ENCODE assay signal across 1 cellular context in the genomic region with DNA sequence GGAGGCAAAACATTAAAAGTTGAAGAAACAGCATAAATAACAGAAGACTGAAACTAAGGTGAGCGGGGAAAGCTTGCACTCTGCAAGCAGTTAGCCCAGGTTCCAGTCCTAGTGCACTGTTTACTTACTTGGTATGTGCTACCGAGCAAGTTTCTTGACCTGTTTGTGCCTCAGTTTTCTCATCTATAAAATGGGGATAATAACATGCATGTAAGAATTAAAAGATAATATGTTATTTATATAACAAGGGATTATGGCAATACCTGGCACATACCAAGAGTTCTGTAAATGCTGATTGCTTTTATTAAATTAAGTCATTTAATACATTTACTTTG.
A peak's percentile ranks its signal among the peaks of the same experiment; 100 is the strongest.
TF ChIP-seq lines count a peak whose summit lies in the region.

No MANE protein-coding gene starts in this region.

TF ChIP-seq in HepG2, 621 proteins besides CTCF, POLR2A, EP300 and RAD21:
- TF ChIP-seq DR1 (CRISPR knock-in tag; IDR thresholded peaks at IDR 0.05): no peak
- TF ChIP-seq CEBPB (IDR thresholded peaks at IDR 0.05; ENCODE audit: borderline replicate concordance, low read depth, low read length): no peak
- TF ChIP-seq ZNF660 (CRISPR knock-in tag; IDR thresholded peaks at IDR 0.05; ENCODE audit: borderline replicate concordance, low read depth): no peak
- TF ChIP-seq KDM1A (CRISPR knock-in tag; IDR thresholded peaks at IDR 0.05): peak; percentile 19; the same call in 1 of the 2 replicates
- 0 out of 2 replicates have a peak, but pooled peaks have one; percentile 3 for TF ChIP-seq ATF7-NPFF (CRISPR knock-in tag; IDR thresholded peaks at IDR 0.05; ENCODE audit: low read depth)
- TF ChIP-seq, protein P1, sequence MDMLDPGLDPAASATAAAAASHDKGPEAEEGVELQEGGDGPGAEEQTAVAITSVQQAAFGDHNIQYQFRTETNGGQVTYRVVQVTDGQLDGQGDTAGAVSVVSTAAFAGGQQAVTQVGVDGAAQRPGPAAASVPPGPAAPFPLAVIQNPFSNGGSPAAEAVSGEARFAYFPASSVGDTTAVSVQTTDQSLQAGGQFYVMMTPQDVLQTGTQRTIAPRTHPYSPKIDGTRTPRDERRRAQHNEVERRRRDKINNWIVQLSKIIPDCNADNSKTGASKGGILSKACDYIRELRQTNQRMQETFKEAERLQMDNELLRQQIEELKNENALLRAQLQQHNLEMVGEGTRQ (IDR thresholded peaks at IDR 0.05; ENCODE audit: low read depth, low read length): no peak
- TF ChIP-seq, protein P1 (CRISPR knock-in tag; IDR thresholded peaks at IDR 0.05; ENCODE audit: borderline replicate concordance): no peak
- TF ChIP-seq ZNF556 (CRISPR knock-in tag; IDR thresholded peaks at IDR 0.05; ENCODE audit: borderline replicate concordance): no peak
- peak; percentile 86; the same call in 1 of the 2 replicates for TF ChIP-seq CHD4 (IDR thresholded peaks at IDR 0.05; ENCODE audit: borderline replicate concordance, low read length)
- TF ChIP-seq, protein P2, sequence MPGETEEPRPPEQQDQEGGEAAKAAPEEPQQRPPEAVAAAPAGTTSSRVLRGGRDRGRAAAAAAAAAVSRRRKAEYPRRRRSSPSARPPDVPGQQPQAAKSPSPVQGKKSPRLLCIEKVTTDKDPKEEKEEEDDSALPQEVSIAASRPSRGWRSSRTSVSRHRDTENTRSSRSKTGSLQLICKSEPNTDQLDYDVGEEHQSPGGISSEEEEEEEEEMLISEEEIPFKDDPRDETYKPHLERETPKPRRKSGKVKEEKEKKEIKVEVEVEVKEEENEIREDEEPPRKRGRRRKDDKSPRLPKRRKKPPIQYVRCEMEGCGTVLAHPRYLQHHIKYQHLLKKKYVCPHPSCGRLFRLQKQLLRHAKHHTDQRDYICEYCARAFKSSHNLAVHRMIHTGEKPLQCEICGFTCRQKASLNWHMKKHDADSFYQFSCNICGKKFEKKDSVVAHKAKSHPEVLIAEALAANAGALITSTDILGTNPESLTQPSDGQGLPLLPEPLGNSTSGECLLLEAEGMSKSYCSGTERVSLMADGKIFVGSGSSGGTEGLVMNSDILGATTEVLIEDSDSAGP (CRISPR knock-in tag; IDR thresholded peaks at IDR 0.05; ENCODE audit: borderline replicate concordance): no peak
- TF ChIP-seq ZNF33A (CRISPR knock-in tag; IDR thresholded peaks at IDR 0.05; ENCODE audit: borderline replicate concordance): no peak
- peak; percentile 96 for TF ChIP-seq ZNF629 (CRISPR knock-in tag; conservative IDR thresholded peaks at IDR 0.05)
